ENCODE assay signal across 8 cellular contexts in the genomic region with DNA sequence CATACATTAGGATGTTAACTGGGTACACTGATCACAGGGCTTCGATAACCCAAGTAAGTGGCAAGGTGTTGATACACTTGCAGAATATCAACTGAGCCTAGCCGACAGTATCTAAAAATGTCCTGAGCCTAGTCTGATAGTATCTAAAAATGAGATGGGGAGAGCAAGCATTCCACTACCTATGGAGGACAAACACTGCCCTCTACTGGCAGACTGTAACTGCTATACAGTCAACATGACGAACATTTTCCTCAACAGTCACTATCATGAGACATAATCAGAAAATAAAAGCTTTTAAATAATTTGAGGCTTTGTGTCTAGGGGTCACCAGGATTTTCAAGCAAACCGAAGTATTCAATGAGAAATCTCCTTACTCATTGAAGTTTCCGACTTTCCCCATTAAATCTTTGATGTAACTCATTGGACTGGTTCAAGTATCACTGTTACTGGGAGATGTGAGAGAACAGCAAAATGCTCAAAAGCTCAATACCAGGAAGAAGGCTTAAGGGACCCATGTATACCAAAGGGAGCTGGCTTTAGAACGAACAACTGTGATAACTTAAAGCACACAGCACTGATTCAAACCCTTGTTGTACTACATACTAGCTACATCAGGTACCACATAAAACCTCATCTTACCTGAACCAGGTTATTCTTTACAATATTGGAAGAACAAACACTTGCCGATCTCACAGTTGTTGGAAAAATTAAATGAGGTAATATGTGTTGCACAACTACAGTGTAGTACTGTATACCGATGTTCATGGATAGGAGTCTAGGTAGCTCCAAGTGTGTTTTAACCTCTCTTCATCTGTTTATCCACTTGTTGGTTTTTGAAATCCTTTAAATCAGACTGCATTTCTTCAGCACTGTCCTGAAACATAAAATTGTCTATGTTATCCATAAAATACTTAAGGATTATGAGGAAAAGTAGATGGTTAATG. TPM values are rescaled to one million over a fixed set of nuclear protein-coding genes. Genes with fewer than 3 reads are reported as not detected.
A peak's percentile ranks its signal among the peaks of the same experiment; 100 is the strongest.
DNase-seq lines count a peak whose midpoint lies in the region; ATAC-seq and TF ChIP-seq lines count a peak whose summit lies in the region.

No MANE protein-coding gene starts in this region.

- 36 to 48% methylated on average over 8 of the region's 8 CpGs for WGBS in lung, 2 donors

- H3K9me3 ChIP-seq in lung (ENCODE audit: control insufficient read depth in 2 of 2, insufficient read depth in 1 of 2, low read length in 1 of 2), result no peaks in the 10 kb centered on the region

- H3K4me1 ChIP-seq in lung (ENCODE audit: control insufficient read depth in 2 of 2, insufficient read depth in 2 of 2, low read length in 2 of 2), result peaks cover 0 to 13% of the 10 kb centered on the region in 2 donors

- H3K36me3 ChIP-seq in lung (ENCODE audit: control insufficient read depth in 2 of 2, insufficient read depth in 2 of 2, low read length in 2 of 2), result peaks cover 3 to 9% of the 10 kb centered on the region in 2 donors

- DNase-seq in DMS 273 treated with DMSO at 0.1 percent for 48 hours (lab: John Stamatoyannopoulos, UW), result peak; percentile 55
- DNase-seq in NCI-H2227 (lab: John Stamatoyannopoulos, UW; ENCODE audit: unreplicated experiment), result peak; percentile 87
- DNase-seq in activated CD4-positive, CD25-positive, alpha-beta regulatory T cell treated with anti-CD3 and anti-CD28 coated beads, Interleukin-2, amount 50 U/mL, for 16 hours (ENCODE audit: low read depth, low spot score), result peak; percentile 41
- DNase-seq in dermis blood vessel endothelial cell, result peak; percentile 94
- DNase-seq in lung (ENCODE audit: low spot score), result peak; percentile 66
- peak; percentile 11 for DNase-seq in stimulated activated CD8-positive, alpha-beta memory T cell treated with anti-CD3 and anti-CD28 coated beads, Interleukin-12 subunit alpha, Interleukin-12 subunit beta, amount 100 ng/mL, for 4 hours (ENCODE audit: low read depth)

- peak; percentile 53 for ATAC-seq in HG02610 (IDR thresholded peaks at IDR 0.05; ENCODE audit: unreplicated experiment)
- peak; percentile 85 for ATAC-seq in lung (ENCODE audit: insufficient read depth, low FRiP score)
- no peak for ATAC-seq in HG03108 (IDR thresholded peaks at IDR 0.05; ENCODE audit: unreplicated experiment)

- H3K4me3 ChIP-seq in lung, result no peak overlapping the region

- no peaks in the 10 kb centered on the region for H3K27me3 ChIP-seq in lung (ENCODE audit: control insufficient read depth, insufficient read depth)

- peak overlapping the region in 1 of 2 donors; percentile 53 for H3K27ac ChIP-seq in lung (ENCODE audit: low read depth in 1 of 2, low read length in 1 of 2)

- peak; percentile 87 for TF ChIP-seq CTCF in lung (IDR thresholded peaks at IDR 0.05; ENCODE audit: control extremely low read depth, extremely low read depth)

RNA-seq across cellular contexts. Expression of a gene that starts 31.1 kb away (rescaled TPM):
- total RNA-seq in dermis blood vessel endothelial cell (23.7 and 34.9 TPM in 2 replicates), lung (1 to 10 TPM; 3.9 to 8.6 TPM)
- 1 to 10 TPM; 2.1 to 3.8 TPM for polyA plus RNA-seq in lung

RNA-seq across cellular contexts. Expression of a gene that starts 38.6 kb away (rescaled TPM):
- total RNA-seq in dermis blood vessel endothelial cell (86.8 and 160 TPM in 2 replicates), lung (100 to 1,000 TPM; 109 to 285 TPM)
- polyA plus RNA-seq in lung, result 10 to 100 TPM; 28.6 to 56.3 TPM

Comparison
In these comparisons a context has a peak if more than half of its experiments do, and no peak if none do; other contexts are left out.
1. DNase-seq: peak in every context shown above with its lines; median percentile 94 in dermis blood vessel endothelial cell; 87 in NCI-H2227; 66 in lung; 55 in DMS 273 treated with DMSO at 0.1 percent for 48 hours; 41 in activated CD4-positive, CD25-positive, alpha-beta regulatory T cell treated with anti-CD3 and anti-CD28 coated beads, Interleukin-2, amount 50 U/mL, for 16 hours; 11 in stimulated activated CD8-positive, alpha-beta memory T cell treated with anti-CD3 and anti-CD28 coated beads, Interleukin-12 subunit alpha, Interleukin-12 subunit beta, amount 100 ng/mL, for 4 hours.